ENCODE assay signal across 8 cellular contexts in genomic region chr20:23361651-23362391, GRCh38. TPM values are rescaled to one million over a fixed set of nuclear protein-coding genes. Genes with fewer than 3 reads are reported as not detected.
A peak's percentile ranks its signal among the peaks of the same experiment; 100 is the strongest.
DNase-seq lines count a peak whose midpoint lies in the region; ATAC-seq, FAIRE-seq and TF ChIP-seq lines count a peak whose summit lies in the region.

GZF1 (plus strand) TSS chr20:23362182; CDS start chr20:23364384, 2,202 bp downstream.

- POLR2A ChIA-PET in HepG2 (lab: Yijun Ruan, JAX), result interaction anchor here (0.6 to 4.6 kb wide), 14 partner anchors 9 to 784 kb away, joined by 3 to 145 read pairs (median 4); partner anchors contain the start of genes NAPB and NXT1

- H3K4me3 Mint-ChIP-seq in dendritic cell treated with granulocyte-macrophage colony-stimulating factor and Interleukin-4, amounts not matched to agents 40 ng/mL and 50 ng/mL, for 4 days, result peak within 1 kb of the TSS; percentile 96

- peaks cover 17 to 19% of the 10 kb centered on the region in 2 experiments; a peak in 4 of 5 replicates for H3K36me3 ChIP-seq in HepG2 (replicated peaks in 1 of 2; ENCODE audit: control insufficient read depth in 1 of 2, insufficient read depth in 2 of 2, low read length in 2 of 2)

- under 1% methylated on average over 62 of the region's 95 CpGs for WGBS in HepG2 (ENCODE audit: low lambda C conversion rate)

- peaks cover 64% of the 10 kb centered on the region for H3K4me1 ChIP-seq in HepG2 (ENCODE audit: insufficient read depth, low read length)

- no peaks in the 10 kb centered on the region for H3K9me3 ChIP-seq in HepG2 (ENCODE audit: low read length)

- peak within 1 kb of the TSS; percentile 87 to 92 (median 88) for H3K4me3 ChIP-seq in HepG2 (replicated peaks in 1 of 3; ENCODE audit: insufficient read depth in 1 of 3, low read depth in 2 of 3, low read length in 3 of 3)

- DNase-seq in CD1c-positive myeloid dendritic cell (ENCODE audit: extremely low spot score), result peak; percentile 100
- DNase-seq in NCI-H774 (lab: John Stamatoyannopoulos, UW), result peak; percentile 98
- DNase-seq in activated CD4-positive, alpha-beta T cell treated with anti-CD3 and anti-CD28 coated beads, Interleukin-2, amount 50 U/mL, for 4 hours, result peak; percentile 96
- DNase-seq in HepG2 (ENCODE audit: low spot score), result peak; percentile 98
- DNase-seq in stimulated activated CD4-positive, alpha-beta T cell treated with anti-CD3 and anti-CD28 coated beads, Interleukin-2, amount 100 ng/mL, for 48 hours, result peak; percentile 98 to 99

- in situ Hi-C loops in HepG2 (cut with HindIII; ENCODE audit: extremely low pct_ligation_motif_present, low pct_unique_long_range_greater_than_20kb), result no loop called here

- intact Hi-C loops in dendritic cell treated with granulocyte-macrophage colony-stimulating factor and Interleukin-4, amounts not matched to agents 40 ng/mL and 50 ng/mL, for 4 days (cut with micrococcal nuclease), result loop anchor here (1.0 to 5.0 kb wide), 3 partner anchors 12 to 275 kb away; partner anchors contain the start of genes CST3, NAPB and NXT1
- intact Hi-C loops in HepG2 (cut with micrococcal nuclease; ENCODE audit: unreplicated experiment), result loop anchor here (5.0 kb wide), 1 partner anchor 245 kb away; the partner anchor contains the start of gene CST9

- H3K27ac ChIP-seq in HepG2 (ENCODE audit: extremely low read length, insufficient read depth, low read length), result peak within 1 kb of the TSS; percentile 93

- peak within 1 kb of the TSS; percentile 96 for H3K9ac ChIP-seq in HepG2 (ENCODE audit: insufficient read depth, low read depth, low read length)

- BruUV-seq in HepG2 (replicated peaks; lab: Mats Ljungman, UMichigan), result no TSS peak

- H3K27me3 ChIP-seq in HepG2 (ENCODE audit: control insufficient read depth in 1 of 2, insufficient read depth in 2 of 2, low read length in 2 of 2), result no peaks in the 10 kb centered on the region; a peak in 1 of 5 replicates

- H3K36me3 Mint-ChIP-seq in dendritic cell treated with granulocyte-macrophage colony-stimulating factor and Interleukin-4, amounts not matched to agents 40 ng/mL and 50 ng/mL, for 4 days (ENCODE audit: low read depth), result peaks cover 32% of the 10 kb centered on the region

- H3K9me3 Mint-ChIP-seq in dendritic cell treated with granulocyte-macrophage colony-stimulating factor and Interleukin-4, amounts not matched to agents 40 ng/mL and 50 ng/mL, for 4 days, result no peaks in the 10 kb centered on the region

- peak; percentile 67 for TF ChIP-seq RAD21 in HepG2 (CRISPR knock-in tag; IDR thresholded peaks at IDR 0.05)

- ATAC-seq in GM19438 (IDR thresholded peaks at IDR 0.05; ENCODE audit: low read depth, unreplicated experiment) (peak; percentile 53), HG03571 (IDR thresholded peaks at IDR 0.05; ENCODE audit: unreplicated experiment) (peak; percentile 70), HepG2 (peak; percentile 82)

- peak; percentile 45 for TF ChIP-seq CTCF in HepG2 (CRISPR knock-in tag; IDR thresholded peaks at IDR 0.05)

- H3K4me2 ChIP-seq in HepG2 (ENCODE audit: low read depth, low read length), result peak within 1 kb of the TSS; percentile 92

- H3K27ac Mint-ChIP-seq in dendritic cell treated with granulocyte-macrophage colony-stimulating factor and Interleukin-4, amounts not matched to agents 40 ng/mL and 50 ng/mL, for 4 days, result peak within 1 kb of the TSS; percentile 98

- CTCF ChIA-PET in HepG2 (lab: Yijun Ruan, JAX; ENCODE audit: low intra/inter-chr PET ratio, low total read pairs), result interaction anchor here (1.1 kb wide), 1 partner anchor 11 kb away, joined by 3 read pairs; the partner anchor contains the start of gene NXT1

- H4K20me1 ChIP-seq in HepG2 (ENCODE audit: insufficient read depth, low read length), result peaks cover 14% of the 10 kb centered on the region; the same call in 1 of the 2 replicates

- H3K4me1 Mint-ChIP-seq in dendritic cell treated with granulocyte-macrophage colony-stimulating factor and Interleukin-4, amounts not matched to agents 40 ng/mL and 50 ng/mL, for 4 days (ENCODE audit: low read depth), result peaks cover 49% of the 10 kb centered on the region

- no peak within 1 kb of the TSS for H2AFZ ChIP-seq in HepG2 (ENCODE audit: low read length)

- TF ChIP-seq EP300 in HepG2 (IDR thresholded peaks at IDR 0.05; ENCODE audit: low read depth in 2 of 2, low read length in 2 of 2) (peak; percentile 66 to 99), HepG2 (CRISPR knock-in tag; IDR thresholded peaks at IDR 0.05; ENCODE audit: borderline replicate concordance) (peak; percentile 91)

- H3K79me2 ChIP-seq in HepG2 (ENCODE audit: insufficient read depth, low read length), result peaks cover 46% of the 10 kb centered on the region

- H3K27me3 Mint-ChIP-seq in dendritic cell treated with granulocyte-macrophage colony-stimulating factor and Interleukin-4, amounts not matched to agents 40 ng/mL and 50 ng/mL, for 4 days, result no peaks in the 10 kb centered on the region

- FAIRE-seq in HepG2 (lab: Jason Lieb, UNC), result peak; percentile 64

- TF ChIP-seq POLR2A in HepG2 (IDR thresholded peaks at IDR 0.05; ENCODE audit: insufficient read depth in 1 of 2, low read depth in 2 of 2, low read length in 2 of 2), result peak; percentile 97 to 99

TF ChIP-seq in HepG2, 621 proteins besides CTCF, POLR2A, EP300 and RAD21 (continues in another document):
- TF ChIP-seq ZBTB49 (CRISPR knock-in tag; IDR thresholded peaks at IDR 0.05; ENCODE audit: borderline replicate concordance) (no peak), PRDM15 (CRISPR knock-in tag; IDR thresholded peaks at IDR 0.05) (peak; percentile 90), MYC (CRISPR knock-in tag; IDR thresholded peaks at IDR 0.05; ENCODE audit: borderline replicate concordance) (peak; percentile 99), BRCA1 (CRISPR knock-in tag; IDR thresholded peaks at IDR 0.05) (peak; percentile 97)

RNA-seq across cellular contexts. Expression of gene GZF1, which starts in this region (rescaled TPM):
- 26.0 and 26.4 TPM in 2 replicates for total RNA-seq in HepG2 (2016; rRNA removed; fragmentation: Illumina TruSeq; extraction: Trizol)
- 1.9 and 2.6 TPM in 2 replicates for total RNA-seq in HepG2 (2016; cell fraction: cytosol; rRNA removed; fragmentation: Illumina TruSeq; extraction: Trizol; ENCODE audit: low read depth)
- 22.9 and 24.5 TPM in 2 replicates for total RNA-seq in HepG2 (2016; cell fraction: insoluble cytoplasmic fraction; rRNA removed; fragmentation: Illumina TruSeq; extraction: Trizol)
- 8.6 and 9.9 TPM in 2 replicates for total RNA-seq in HepG2 (2016; cell fraction: membrane; rRNA removed; fragmentation: Illumina TruSeq; extraction: Trizol)
- 19.0 and 22.5 TPM in 2 replicates for total RNA-seq in HepG2 (2016; cell fraction: nucleus; rRNA removed; fragmentation: Illumina TruSeq; extraction: Trizol)
- polyA plus RNA-seq in HepG2 (2011; rRNA removed), result 16.9 and 21.9 TPM in 2 replicates
- 9.4 and 15.6 TPM in 2 replicates for polyA plus RNA-seq in HepG2 (2011; cell fraction: cytosol; rRNA removed)
- 66.6 and 67.6 TPM in 2 replicates for polyA plus RNA-seq in HepG2 (2011; cell fraction: nucleus; rRNA removed)
- polyA plus RNA-seq in HepG2 (2012), result 9.0 and 9.7 TPM in 2 replicates
- 0.93 and 1.7 TPM in 2 replicates for polyA plus RNA-seq in HepG2 (2016; cell fraction: cytosol; fragmentation: Illumina TruSeq; extraction: Trizol; ENCODE audit: low read depth)
- 14.6 and 15.6 TPM in 2 replicates for polyA plus RNA-seq in HepG2 (2016; cell fraction: insoluble cytoplasmic fraction; fragmentation: Illumina TruSeq; extraction: Trizol; ENCODE audit: low read depth)
- 3.4 and 4.4 TPM in 2 replicates for polyA plus RNA-seq in HepG2 (2016; cell fraction: membrane; fragmentation: Illumina TruSeq; extraction: Trizol; ENCODE audit: low read depth)
- polyA plus RNA-seq in HepG2 (2016; cell fraction: nucleus; fragmentation: Illumina TruSeq; extraction: Trizol; ENCODE audit: insufficient read depth, low read depth), result 27.5 and 33.7 TPM in 2 replicates
- polyA minus RNA-seq in HepG2 (2011; rRNA and poly(A)+ RNA removed; ENCODE audit: low replicate concordance), result 48.6 and 69.0 TPM in 2 replicates
- polyA minus RNA-seq in HepG2 (2011; cell fraction: cytosol; rRNA and poly(A)+ RNA removed), result 17.5 and 22.3 TPM in 2 replicates
- 37.7 and 38.0 TPM in 2 replicates for polyA minus RNA-seq in HepG2 (2011; cell fraction: nucleus; rRNA and poly(A)+ RNA removed)

Comparison
In these comparisons a context has a peak if more than half of its experiments do, and no peak if none do; other contexts are left out.
1. Peak in every context shown above with its lines: DNase-seq, ATAC-seq, H3K4me3 ChIP-seq and H3K27ac ChIP-seq.